In the genomic region with DNA sequence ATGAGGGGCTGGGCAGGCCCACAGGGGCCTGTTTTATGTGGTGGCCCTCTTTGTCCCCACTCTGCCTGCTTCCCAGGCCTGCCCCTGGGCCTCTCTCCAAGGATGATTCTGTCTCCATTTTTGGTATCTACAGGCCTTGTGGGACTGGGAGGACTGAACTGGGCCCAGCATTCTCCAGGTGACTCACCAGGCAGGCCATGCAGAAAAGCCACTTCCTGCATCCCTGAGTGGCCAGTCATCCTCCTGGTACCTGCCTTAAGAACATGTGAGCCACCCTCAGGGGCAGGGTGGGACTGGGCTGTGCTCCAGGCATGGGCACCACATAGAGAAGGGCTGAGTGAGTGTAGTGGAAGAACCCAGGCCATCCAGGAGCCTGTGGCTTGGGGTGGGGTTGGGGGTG, we compare ENCODE assay signal across 8 cellular contexts. TPM values are rescaled to one million over a fixed set of nuclear protein-coding genes. Genes with fewer than 3 reads are reported as not detected.
DNase-seq lines count a peak whose midpoint lies in the region; ATAC-seq, FAIRE-seq and TF ChIP-seq lines count a peak whose summit lies in the region.

No MANE protein-coding gene starts in this region.

- H3K4me1 ChIP-seq in GM23248 (ENCODE audit: insufficient read depth) (peaks cover 27% of the 10 kb centered on the region), keratinocyte (ENCODE audit: control insufficient read depth, extremely low read depth, insufficient read depth, low read length) (peaks cover 75% of the 10 kb centered on the region), tibial artery (peaks cover 0 to 17% (median 13%) of the 10 kb centered on the region in 4 donors)

- H4K20me1 ChIP-seq in GM23248 (ENCODE audit: insufficient read depth), result no peaks in the 10 kb centered on the region
- H4K20me1 ChIP-seq in keratinocyte (ENCODE audit: control insufficient read depth, extremely low read depth, insufficient read depth, low read length), result no peaks in the 10 kb centered on the region

- dilution Hi-C loops in keratinocyte (cut with MboI; ENCODE audit: extremely low pct_ligation_motif_present, low sequenced_read_pairs), result no loop called here

- no peak for TF ChIP-seq CTCF in keratinocyte (optimal IDR thresholded peaks at IDR 0.05 in 1 of 3, IDR thresholded peaks at IDR 0.05 in 1 of 3, conservative IDR thresholded peaks at IDR 0.05 in 1 of 3; ENCODE audit: extremely low read depth in 1 of 3, insufficient read depth in 2 of 3, low read length in 3 of 3)
- TF ChIP-seq CTCF in tibial artery (IDR thresholded peaks at IDR 0.05), result no peak
- no peak for TF ChIP-seq CTCF in glutamatergic neuron (IDR thresholded peaks at IDR 0.05; ENCODE audit: partially characterized antibody, unreplicated experiment)

- H3K9me3 Mint-ChIP-seq in activated CD4-positive, alpha-beta memory T cell treated with anti-CD3 and anti-CD28 coated beads, Interleukin-2, amount 10 ng/mL, durations not matched to agents 7 days and 5 days, result no peaks in the 10 kb centered on the region
- no peaks in the 10 kb centered on the region for H3K9me3 Mint-ChIP-seq in glutamatergic neuron (ENCODE audit: unreplicated experiment)

- H3F3A ChIP-seq in GM23248 (ENCODE audit: insufficient read depth), result no peaks in the 10 kb centered on the region; the same call in 1 of the 2 replicates

- H3K27ac Mint-ChIP-seq in activated CD4-positive, alpha-beta memory T cell treated with anti-CD3 and anti-CD28 coated beads, Interleukin-2, amount 10 ng/mL, durations not matched to agents 7 days and 5 days, result no peak overlapping the region
- no peak overlapping the region for H3K27ac Mint-ChIP-seq in glutamatergic neuron (ENCODE audit: unreplicated experiment)

- H3K9ac ChIP-seq in GM23248 (peak overlapping the region; percentile 60), keratinocyte (ENCODE audit: control insufficient read depth, extremely low read depth, insufficient read depth, low read length) (peak overlapping the region; percentile 84)

- no peaks in the 10 kb centered on the region for H3K9me2 ChIP-seq in GM23248 (ENCODE audit: insufficient read depth)

- FAIRE-seq in keratinocyte (lab: Jason Lieb, UNC), result peak; percentile 99

- no peak for ATAC-seq in HG03469 (IDR thresholded peaks at IDR 0.05; ENCODE audit: unreplicated experiment)

- H3K27ac ChIP-seq in GM23248, result peak overlapping the region; percentile 82
- peak overlapping the region; percentile 99 for H3K27ac ChIP-seq in keratinocyte (ENCODE audit: control insufficient read depth, insufficient read depth, low read length)
- no peak overlapping the region for H3K27ac ChIP-seq in tibial artery

- H3K4me3 ChIP-seq in GM23248 (no peak overlapping the region), keratinocyte (ENCODE audit: control insufficient read depth in 2 of 3, extremely low read depth in 1 of 3, insufficient read depth in 2 of 3, low read depth in 1 of 3, low read length in 3 of 3) (no peak overlapping the region), tibial artery (no peak overlapping the region)

- no peaks in the 10 kb centered on the region for H3K9me3 ChIP-seq in GM23248 (ENCODE audit: low read depth)
- no peaks in the 10 kb centered on the region for H3K9me3 ChIP-seq in keratinocyte (ENCODE audit: control insufficient read depth, low read depth, low read length)
- H3K9me3 ChIP-seq in tibial artery, result no peaks in the 10 kb centered on the region

- intact Hi-C loops in tibial artery (cut with DNase I; ENCODE audit: low total_unique reads), result no loop called here

- no peaks in the 10 kb centered on the region for H3K9me1 ChIP-seq in keratinocyte (ENCODE audit: control insufficient read depth, extremely low read depth, insufficient read depth, low read length)

- H2AFZ ChIP-seq in GM23248 (peak overlapping the region; percentile 35), keratinocyte (ENCODE audit: control insufficient read depth, low read length) (no peak overlapping the region)

- in situ Hi-C loops in GM23248 (cut with MboI), result no loop called here

- no peak overlapping the region for H3K4me3 Mint-ChIP-seq in activated CD4-positive, alpha-beta memory T cell treated with anti-CD3 and anti-CD28 coated beads, Interleukin-2, amount 10 ng/mL, durations not matched to agents 7 days and 5 days
- no peak overlapping the region for H3K4me3 Mint-ChIP-seq in glutamatergic neuron (ENCODE audit: unreplicated experiment)

- H3K79me2 ChIP-seq in GM23248 (ENCODE audit: insufficient read depth) (no peaks in the 10 kb centered on the region), keratinocyte (ENCODE audit: control insufficient read depth, insufficient read depth, low read length) (no peaks in the 10 kb centered on the region)

- H3K4me2 ChIP-seq in GM23248 (ENCODE audit: unreplicated experiment) (peak overlapping the region; percentile 44), keratinocyte (ENCODE audit: control insufficient read depth, extremely low read depth, insufficient read depth, low read depth, low read length) (peak overlapping the region; percentile 70)

- H3K4me1 Mint-ChIP-seq in activated CD4-positive, alpha-beta memory T cell treated with anti-CD3 and anti-CD28 coated beads, Interleukin-2, amount 10 ng/mL, durations not matched to agents 7 days and 5 days, result peaks cover 28% of the 10 kb centered on the region
- H3K4me1 Mint-ChIP-seq in glutamatergic neuron (ENCODE audit: low read depth, unreplicated experiment), result peaks cover 13% of the 10 kb centered on the region

- DNase-seq in A172 (ENCODE audit: low spot score), result peak; percentile 100
- peak; percentile 98 for DNase-seq in GM23248
- DNase-seq in activated CD4-positive, alpha-beta memory T cell treated with anti-CD3 and anti-CD28 coated beads, Interleukin-2, amount 10 ng/mL, durations not matched to agents 7 days and 5 days, result peak; percentile 36
- DNase-seq in keratinocyte (ENCODE audit: low read depth, low spot score), result peak; percentile 100
- DNase-seq in NCI-H1092 (lab: John Stamatoyannopoulos, UW), result no peak
- DNase-seq in tibial artery, result no peak
- DNase-seq in glutamatergic neuron, result no peak

- H3K27me3 Mint-ChIP-seq in activated CD4-positive, alpha-beta memory T cell treated with anti-CD3 and anti-CD28 coated beads, Interleukin-2, amount 10 ng/mL, durations not matched to agents 7 days and 5 days, result no peaks in the 10 kb centered on the region
- peaks cover 2% of the 10 kb centered on the region for H3K27me3 Mint-ChIP-seq in glutamatergic neuron (ENCODE audit: unreplicated experiment)

- CTCF ChIA-PET in activated CD4-positive, alpha-beta memory T cell treated with anti-CD3 and anti-CD28 coated beads, Interleukin-2, amount 10 ng/mL, durations not matched to agents 7 days and 5 days (lab: Charles Lee), result no interaction called here

- POLR2A ChIA-PET in activated CD4-positive, alpha-beta memory T cell treated with anti-CD3 and anti-CD28 coated beads, Interleukin-2, amount 10 ng/mL, durations not matched to agents 7 days and 5 days (lab: Charles Lee), result no interaction called here

- H3K27me3 ChIP-seq in GM23248 (replicated peaks; ENCODE audit: insufficient read depth), result no peaks in the 10 kb centered on the region
- no peaks in the 10 kb centered on the region for H3K27me3 ChIP-seq in keratinocyte (ENCODE audit: control insufficient read depth, extremely low read depth, insufficient read depth, low read length)
- no peaks in the 10 kb centered on the region for H3K27me3 ChIP-seq in tibial artery

- no peaks in the 10 kb centered on the region for H3K36me3 Mint-ChIP-seq in activated CD4-positive, alpha-beta memory T cell treated with anti-CD3 and anti-CD28 coated beads, Interleukin-2, amount 10 ng/mL, durations not matched to agents 7 days and 5 days (ENCODE audit: low read depth)
- no peaks in the 10 kb centered on the region for H3K36me3 Mint-ChIP-seq in glutamatergic neuron (ENCODE audit: unreplicated experiment)

- H3K36me3 ChIP-seq in GM23248 (ENCODE audit: low read depth), result no peaks in the 10 kb centered on the region
- no peaks in the 10 kb centered on the region for H3K36me3 ChIP-seq in keratinocyte (ENCODE audit: control insufficient read depth in 2 of 2, extremely low read depth in 1 of 2, insufficient read depth in 2 of 2, low read length in 2 of 2)
- H3K36me3 ChIP-seq in tibial artery, result no peaks in the 10 kb centered on the region

RNA-seq across cellular contexts. Expression of gene BCAR3, which starts 20.0 kb away (rescaled TPM):
- 33.1 and 34.3 TPM in 2 replicates for total RNA-seq in A172 (2014; rRNA removed; shearing (Covaris generic))
- total RNA-seq in GM23248 (2014; rRNA removed; shearing (Covaris generic)), result 79.5 and 83.2 TPM in 2 replicates
- 62.2 and 65.1 TPM in 2 replicates for polyA plus RNA-seq in GM23248 (2016; fragmentation: Nextera tagmentation; extraction: Ambion mirVana)
- 1 to 10 TPM; 3.1 to 3.9 TPM for total RNA-seq in activated CD4-positive, alpha-beta memory T cell treated with anti-CD3 and anti-CD28 coated beads, Interleukin-2, amount 10 ng/mL, durations not matched to agents 7 days and 5 days
- 51.2 to 95.4 TPM (median 77.2 TPM) in 3 replicates for polyA plus RNA-seq in keratinocyte
- polyA plus RNA-seq in keratinocyte (2011; ENCODE audit: low read depth), result 38.7 TPM
- 67.5 and 68.4 TPM in 2 replicates for polyA plus RNA-seq in keratinocyte (2011; cell fraction: cytosol; rRNA removed)
- polyA plus RNA-seq in keratinocyte (2011; cell fraction: nucleus; rRNA removed), result 113 and 127 TPM in 2 replicates
- 50.7 and 81.5 TPM in 2 replicates for polyA plus RNA-seq in keratinocyte (2012; ENCODE audit: low replicate concordance)
- 46.0 to 84.4 TPM (median 64.1 TPM) in 3 replicates for polyA minus RNA-seq in keratinocyte
- 90.7 TPM for polyA minus RNA-seq in keratinocyte (2011; cell fraction: cytosol; rRNA and poly(A)+ RNA removed)
- polyA minus RNA-seq in keratinocyte (2011; cell fraction: nucleus; rRNA and poly(A)+ RNA removed), result 83.5 and 121 TPM in 2 replicates
- total RNA-seq in glutamatergic neuron (ENCODE audit: unreplicated experiment), result 12.8 TPM

Comparison
In these comparisons a context has a peak if more than half of its experiments do, and no peak if none do; other contexts are left out.
1. DNase-seq: peak in A172 (single experiment), GM23248 (single experiment), activated CD4-positive, alpha-beta memory T cell treated with anti-CD3 and anti-CD28 coated beads, Interleukin-2, amount 10 ng/mL, durations not matched to agents 7 days and 5 days (single experiment) and keratinocyte (single experiment); none in NCI-H1092 (single experiment), tibial artery (0 of 2) and glutamatergic neuron (single experiment).
2. H3K27ac ChIP-seq: peak in GM23248 (single experiment) and keratinocyte (single experiment); none in tibial artery (0 of 2).